Comparison of ENCODE assay signal across 13 cellular contexts in the genomic region with DNA sequence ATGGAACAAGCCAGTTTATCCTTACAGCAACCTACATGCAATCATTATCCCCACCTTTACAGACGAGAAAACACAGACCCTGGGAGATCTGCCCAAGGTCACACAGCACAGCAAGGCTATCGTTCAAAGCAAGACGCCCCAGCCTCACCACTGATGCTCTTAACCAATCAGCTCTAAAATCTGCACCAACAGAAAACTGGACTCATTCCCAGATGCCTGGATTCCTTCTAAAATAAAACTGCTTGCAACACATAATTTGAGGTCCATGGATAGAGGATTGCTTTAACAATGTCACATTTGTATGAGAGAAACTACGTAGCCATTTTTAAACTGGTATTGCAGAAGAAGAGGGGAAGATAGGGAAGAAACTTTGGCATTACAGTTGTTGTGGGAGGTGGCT. TPM values are rescaled to one million over a fixed set of nuclear protein-coding genes. Genes with fewer than 3 reads are reported as not detected.
DNase-seq lines count a peak whose midpoint lies in the region; ATAC-seq and TF ChIP-seq lines count a peak whose summit lies in the region.
"Had no signal": no experiment of that assay in that cellular context is flagged by ENCODE, and none has a peak within 500 bp of the region (broad histone marks: within the 10 kb centered on the region; RNA-seq: fewer than 3 reads in every experiment).

No MANE protein-coding gene starts in this region.

- no peak for DNase-seq in CD4-positive, alpha-beta memory T cell
- no peak for DNase-seq in activated B cell treated with CpG ODN at 0.5 μM for 24 hours
- peak; percentile 84 for DNase-seq in epidermal melanocyte (ENCODE audit: insufficient read length, low spot score)
- no peak for DNase-seq in NCI-H82 (lab: John Stamatoyannopoulos, UW)
- DNase-seq in NCI-H2029 treated with DMSO at 0.1 percent for 48 hours (lab: John Stamatoyannopoulos, UW): no peak
- DNase-seq: activated T-cell treated with anti-CD3 and anti-CD28 coated beads for 4 hours; DMS153; gastrocnemius medialis; NK-92 treated with Interleukin-12 subunit alpha and Interleukin-12 subunit beta, amount 100 ng/mL, for 24 hours; T-helper 9 cell had no signal

- no peaks in the 10 kb centered on the region for H3K79me2 ChIP-seq in parathyroid adenoma

- POLR2A ChIA-PET in CD4-positive, alpha-beta memory T cell (lab: Charles Lee; ENCODE audit: partially characterized antibody): interaction anchor here (1.5 to 10.2 kb wide), 5 partner anchors 10 to 98 kb away, joined by 3 to 530 read pairs (median 9); no protein-coding TSS in a partner anchor
- POLR2A ChIA-PET in activated B cell treated with CpG ODN at 0.5 μM for 24 hours (lab: Charles Lee): interaction anchor here (10.7 kb wide), 1 partner anchor 12 kb away, joined by 333 read pairs; no protein-coding TSS in a partner anchor

- H3K27me3 Mint-ChIP-seq in CD4-positive, alpha-beta memory T cell: no peaks in the 10 kb centered on the region
- no peaks in the 10 kb centered on the region for H3K27me3 Mint-ChIP-seq in activated B cell treated with CpG ODN at 0.5 μM for 24 hours

- peaks cover 84 to 99% (median 95%) of the 10 kb centered on the region in 4 donors for H3K4me1 Mint-ChIP-seq in CD4-positive, alpha-beta memory T cell
- H3K4me1 Mint-ChIP-seq in activated B cell treated with CpG ODN at 0.5 μM for 24 hours: peaks cover 95% of the 10 kb centered on the region

- H3K27ac Mint-ChIP-seq in CD4-positive, alpha-beta memory T cell: peak overlapping the region; percentile 84 to 99 (median 92)
- peak overlapping the region; percentile 95 for H3K27ac Mint-ChIP-seq in activated B cell treated with CpG ODN at 0.5 μM for 24 hours

- ATAC-seq in activated B cell treated with CpG ODN at 0.5 μM for 24 hours (ENCODE audit: low read depth): no peak
- ATAC-seq in GM21528 (IDR thresholded peaks at IDR 0.05; ENCODE audit: low FRiP score, unreplicated experiment): no peak
- ATAC-seq: gastrocnemius medialis, left lobe of liver had no signal

- peak overlapping the region; percentile 36 to 83 (median 58) for H3K4me3 Mint-ChIP-seq in CD4-positive, alpha-beta memory T cell
- peak overlapping the region; percentile 8 for H3K4me3 Mint-ChIP-seq in activated B cell treated with CpG ODN at 0.5 μM for 24 hours

- H3K27ac ChIP-seq in CD4-positive, alpha-beta memory T cell (ENCODE audit: low read depth, low read length): peak overlapping the region; percentile 62
- H3K27ac ChIP-seq in parathyroid adenoma: no peak overlapping the region
- H3K27ac ChIP-seq: gastrocnemius medialis had no signal

- no peak overlapping the region for H3K4me3 ChIP-seq in CD4-positive, alpha-beta memory T cell (ENCODE audit: low read length in 2 of 2)
- H3K4me3 ChIP-seq in parathyroid adenoma (ENCODE audit: low read depth, low read length): no peak overlapping the region
- H3K4me3 ChIP-seq: gastrocnemius medialis had no signal

- peak overlapping the region; percentile 40 for H2AFZ ChIP-seq in parathyroid adenoma

- peaks cover 100% of the 10 kb centered on the region for H3K4me1 ChIP-seq in CD4-positive, alpha-beta memory T cell (ENCODE audit: insufficient read depth, low read length)
- H3K4me1 ChIP-seq in parathyroid adenoma: peaks cover 8% of the 10 kb centered on the region
- H3K4me1 ChIP-seq: gastrocnemius medialis had no signal

- CTCF ChIA-PET in CD4-positive, alpha-beta memory T cell (lab: Charles Lee; ENCODE audit: partially characterized antibody): interaction anchor here (6.9 to 15.2 kb wide), 2 partner anchors 12 to 102 kb away, joined by 45 to 358 read pairs; partner anchors contain the start of gene MEAK7
- CTCF ChIA-PET in activated B cell treated with CpG ODN at 0.5 μM for 24 hours (lab: Charles Lee): no interaction called here

- H3K36me3 ChIP-seq in CD4-positive, alpha-beta memory T cell (ENCODE audit: insufficient read depth, low read length): peaks cover 5% of the 10 kb centered on the region
- no peaks in the 10 kb centered on the region for H3K36me3 ChIP-seq in parathyroid adenoma (ENCODE audit: control insufficient read depth, insufficient read depth, low read length)
- H3K36me3 ChIP-seq: gastrocnemius medialis had no signal

- H3K36me3 Mint-ChIP-seq in CD4-positive, alpha-beta memory T cell: peaks cover 44 to 61% of the 10 kb centered on the region in 2 donors
- peaks cover 83% of the 10 kb centered on the region for H3K36me3 Mint-ChIP-seq in activated B cell treated with CpG ODN at 0.5 μM for 24 hours (ENCODE audit: low read depth)

- intact Hi-C loops in CD4-positive, alpha-beta memory T cell (cut with micrococcal nuclease): no loop called here
- intact Hi-C loops in activated B cell treated with CpG ODN at 0.5 μM for 24 hours (cut with micrococcal nuclease): no loop called here

- H3K27me3 ChIP-seq in CD4-positive, alpha-beta memory T cell (ENCODE audit: insufficient read depth, low read length): no peaks in the 10 kb centered on the region
- H3K27me3 ChIP-seq in parathyroid adenoma (ENCODE audit: control insufficient read depth, insufficient read depth, low read length): no peaks in the 10 kb centered on the region

- TF ChIP-seq CTCF in activated B cell treated with CpG ODN at 0.5 μM for 24 hours (IDR thresholded peaks at IDR 0.05): no peak
- no peak for TF ChIP-seq CTCF in parathyroid adenoma (IDR thresholded peaks at IDR 0.05)

- no peaks in the 10 kb centered on the region for H3K9me3 ChIP-seq in CD4-positive, alpha-beta memory T cell (ENCODE audit: control insufficient read depth in 1 of 2, low read length in 2 of 2)
- H3K9me3 ChIP-seq in parathyroid adenoma (ENCODE audit: control insufficient read depth, low read length): no peaks in the 10 kb centered on the region
- H3K9me3 ChIP-seq: gastrocnemius medialis had no signal

- peaks cover 0 to 2% (median 0%) of the 10 kb centered on the region in 8 donors for H3K9me3 Mint-ChIP-seq in CD4-positive, alpha-beta memory T cell
- peaks cover 5% of the 10 kb centered on the region for H3K9me3 Mint-ChIP-seq in activated B cell treated with CpG ODN at 0.5 μM for 24 hours

- peak overlapping the region; percentile 48 for H3K4me2 ChIP-seq in parathyroid adenoma (ENCODE audit: low read length)

- H3K9ac ChIP-seq in parathyroid adenoma: no peak overlapping the region

RNA-seq across cellular contexts. Expression of gene COTL1, which starts 6.8 kb away (rescaled TPM):
- 100 to 1,000 TPM; 181 to 186 TPM for total RNA-seq in CD4-positive, alpha-beta memory T cell
- polyA plus RNA-seq in CD4-positive, alpha-beta memory T cell: 100 to 1,000 TPM; 589 to 683 TPM
- total RNA-seq in activated B cell treated with CpG ODN at 0.5 μM for 24 hours: 487 and 525 TPM in 2 replicates

RNA-seq across cellular contexts. Expression of gene KLHL36, which starts 37.3 kb away (rescaled TPM):
- total RNA-seq in CD4-positive, alpha-beta memory T cell: 100 to 1,000 TPM; 131 to 149 TPM
- 10 to 100 TPM; 28.2 to 43.0 TPM for polyA plus RNA-seq in CD4-positive, alpha-beta memory T cell
- 62.6 and 72.7 TPM in 2 replicates for total RNA-seq in activated B cell treated with CpG ODN at 0.5 μM for 24 hours
